In genomic region chr2:36271266-36271665, GRCh38 we compare ENCODE assay signal across 22 cellular contexts.
DNase-seq lines count a peak whose midpoint lies in the region; ATAC-seq and TF ChIP-seq lines count a peak whose summit lies in the region.
"Had no signal": no experiment of that assay in that cellular context is flagged by ENCODE, and none has a peak within 500 bp of the region (broad histone marks: within the 10 kb centered on the region; RNA-seq: fewer than 3 reads in every experiment).

No MANE protein-coding gene starts in this region.

- H3K4me3 ChIP-seq in astrocyte of the spinal cord (ENCODE audit: low read depth, low read length) (no peak overlapping the region), iPS-18a (ENCODE audit: low read length) (peak overlapping the region; percentile 7)
- H3K4me3 ChIP-seq: GM23248, SK-N-MC had no signal

- no peak for ATAC-seq in HG02759 (IDR thresholded peaks at IDR 0.05; ENCODE audit: unreplicated experiment)

- intact Hi-C loops in MCF 10A (cut with micrococcal nuclease): no loop called here

- H3K27me3 Mint-ChIP-seq in MCF 10A (ENCODE audit: insufficient read depth, unreplicated experiment): peaks cover 61% of the 10 kb centered on the region
- H3K27me3 Mint-ChIP-seq: CD4-positive, CD25-positive, alpha-beta regulatory T cell had no signal

- H3K9ac ChIP-seq in iPS-18a (ENCODE audit: low read length): peak overlapping the region; percentile 16
- H3K9ac ChIP-seq: GM23248 had no signal

- H3K9me3 Mint-ChIP-seq in MCF 10A (ENCODE audit: unreplicated experiment): no peaks in the 10 kb centered on the region

- in situ Hi-C loops in astrocyte of the spinal cord (cut with HindIII; ENCODE audit: low sequenced_read_pairs): no loop called here

- no peaks in the 10 kb centered on the region for H3K4me1 Mint-ChIP-seq in MCF 10A (ENCODE audit: insufficient read depth, unreplicated experiment)

- peaks cover 36% of the 10 kb centered on the region for H3K4me1 ChIP-seq in iPS-18a (ENCODE audit: control insufficient read depth, low read depth, low read length)
- H3K4me1 ChIP-seq: BE2C had no signal

- H3K9me3 ChIP-seq in iPS-18a (ENCODE audit: control insufficient read depth, low read depth, low read length): peaks cover 5% of the 10 kb centered on the region
- H3K9me3 ChIP-seq: BE2C had no signal

- POLR2A ChIA-PET in MCF 10A (lab: Yijun Ruan, JAX): no interaction called here

- no TSS peak for BruUV-seq in MCF 10A (replicated peaks; lab: Mats Ljungman, UMichigan)

- TF ChIP-seq CTCF in astrocyte of the spinal cord (IDR thresholded peaks at IDR 0.05; ENCODE audit: low read depth, low read length): no peak
- TF ChIP-seq CTCF in MCF 10A (IDR thresholded peaks at IDR 0.05; ENCODE audit: unreplicated experiment): no peak

- H3K4me3 Mint-ChIP-seq in MCF 10A (ENCODE audit: unreplicated experiment): no peak overlapping the region
- H3K4me3 Mint-ChIP-seq: CD4-positive, CD25-positive, alpha-beta regulatory T cell had no signal

- H3K36me3 ChIP-seq in iPS-18a (ENCODE audit: control insufficient read depth, low read depth, low read length): no peaks in the 10 kb centered on the region
- H3K36me3 ChIP-seq: BE2C had no signal

- no peaks in the 10 kb centered on the region for H3K36me3 Mint-ChIP-seq in MCF 10A (ENCODE audit: insufficient read depth, unreplicated experiment)
- H3K36me3 Mint-ChIP-seq: CD4-positive, CD25-positive, alpha-beta regulatory T cell had no signal

- peak overlapping the region; percentile 67 for H3K27ac ChIP-seq in iPS-18a (ENCODE audit: low read length)
- H3K27ac ChIP-seq: GM23248, SK-N-MC had no signal

- CTCF ChIA-PET in MCF 10A (lab: Yijun Ruan, JAX): no interaction called here

- no peaks in the 10 kb centered on the region for H3K27me3 ChIP-seq in iPS-18a (ENCODE audit: control insufficient read depth, insufficient read depth, low read length)
- H3K27me3 ChIP-seq: BE2C had no signal

- DNase-seq in NCI-H2227 treated with DMSO at 0.1 percent for 48 hours (lab: John Stamatoyannopoulos, UW): peak; percentile 24
- no peak for DNase-seq in NCI-H2227 (lab: John Stamatoyannopoulos, UW; ENCODE audit: unreplicated experiment)
- peak; percentile 13 for DNase-seq in astrocyte of the spinal cord (ENCODE audit: low read depth, low spot score)
- DNase-seq in NCI-H748 treated with DMSO at 0.1 percent for 48 hours (lab: John Stamatoyannopoulos, UW): no peak
- no peak for DNase-seq in HT-29 (ENCODE audit: low spot score)
- DNase-seq in MCF 10A (ENCODE audit: unreplicated experiment): no peak
- DNase-seq: 8988T; BE2C; CD4-positive, CD25-positive, alpha-beta regulatory T cell; COR-L47; DMS 273 treated with DMSO at 0.1 percent for 48 hours; GDM1; GM23248; IMR-90; NCI-H1417 treated with DMSO at 0.1 percent for 48 hours; NCI-H187 treated with DMSO at 0.1 percent for 48 hours; NCI-H446 treated with DMSO at 0.1 percent for 48 hours; NCI-H774; SHP77 had no signal

- H3K27ac Mint-ChIP-seq in MCF 10A (ENCODE audit: low read depth, unreplicated experiment): no peak overlapping the region
- H3K27ac Mint-ChIP-seq: CD4-positive, CD25-positive, alpha-beta regulatory T cell had no signal

Comparison
In these comparisons a context has a peak if more than half of its experiments do, and no peak if none do; other contexts are left out.
1. DNase-seq: peak in NCI-H2227 treated with DMSO at 0.1 percent for 48 hours (single experiment) and astrocyte of the spinal cord (single experiment); none in NCI-H2227 (single experiment), NCI-H748 treated with DMSO at 0.1 percent for 48 hours (single experiment), HT-29 (single experiment) and MCF 10A (single experiment).